Comparison of ENCODE assay signal across 17 cellular contexts in the genomic region with DNA sequence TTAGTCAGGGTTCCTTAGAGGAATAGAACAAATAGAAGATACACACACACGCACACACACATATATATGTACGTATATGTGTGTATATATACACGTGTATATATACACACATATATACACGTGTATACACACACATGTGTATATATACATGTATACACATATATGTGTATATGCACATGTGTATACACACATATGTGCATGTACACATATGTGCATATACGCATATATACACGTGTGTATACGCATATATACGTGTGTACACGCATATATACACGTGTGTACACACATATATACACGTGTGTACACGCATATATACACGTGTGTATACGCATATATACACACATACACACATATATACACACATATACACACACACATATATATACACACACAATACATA. TPM values are rescaled to one million over a fixed set of nuclear protein-coding genes. Genes with fewer than 3 reads are reported as not detected.
DNase-seq lines count a peak whose midpoint lies in the region; ATAC-seq, FAIRE-seq and TF ChIP-seq lines count a peak whose summit lies in the region.
"Had no signal": no experiment of that assay in that cellular context is flagged by ENCODE, and none has a peak within 500 bp of the region (broad histone marks: within the 10 kb centered on the region; RNA-seq: fewer than 3 reads in every experiment).

No MANE protein-coding gene starts in this region.

- H3K9ac ChIP-seq in kidney (ENCODE audit: low read length in 2 of 2) = no peak overlapping the region

- H3K4me3 ChIP-seq in kidney (ENCODE audit: low read length in 2 of 2) = no peak overlapping the region
- H3K4me3 ChIP-seq: A549, HAP-1, Peyer's patch, SJSA1 had no signal

- H3K36me3 Mint-ChIP-seq in activated naive CD4-positive, alpha-beta T cell treated with anti-CD3 and anti-CD28 coated beads, Interleukin-2, amount 50 U/mL, for 24 hours = no peaks in the 10 kb centered on the region
- peaks cover 31% of the 10 kb centered on the region for H3K36me3 Mint-ChIP-seq in activated T-helper 17 cell treated with anti-CD3 and anti-CD28 coated beads, Interleukin-2, amount 50 U/mL, for 72 hours (ENCODE audit: low read depth)

- intact Hi-C loops in kidney (cut with DNase I) = no loop called here

- no peaks in the 10 kb centered on the region for H3K9me3 Mint-ChIP-seq in activated naive CD4-positive, alpha-beta T cell treated with anti-CD3 and anti-CD28 coated beads, Interleukin-2, amount 50 U/mL, for 24 hours
- no peaks in the 10 kb centered on the region for H3K9me3 Mint-ChIP-seq in activated T-helper 17 cell treated with anti-CD3 and anti-CD28 coated beads, Interleukin-2, amount 50 U/mL, for 72 hours

- no peaks in the 10 kb centered on the region for H3K27me3 Mint-ChIP-seq in activated naive CD4-positive, alpha-beta T cell treated with anti-CD3 and anti-CD28 coated beads, Interleukin-2, amount 50 U/mL, for 24 hours
- no peaks in the 10 kb centered on the region for H3K27me3 Mint-ChIP-seq in activated T-helper 17 cell treated with anti-CD3 and anti-CD28 coated beads, Interleukin-2, amount 50 U/mL, for 72 hours

- no peak overlapping the region for H3K27ac ChIP-seq in kidney (ENCODE audit: low read depth in 2 of 2, low read length in 2 of 2)
- H3K27ac ChIP-seq: SJSA1 had no signal

- H3K9me3 ChIP-seq in kidney (ENCODE audit: control insufficient read depth in 1 of 2, low read length in 2 of 2) = no peaks in the 10 kb centered on the region
- H3K9me3 ChIP-seq: A549, HAP-1, Peyer's patch, SJSA1 had no signal

- no peak for DNase-seq in activated naive CD4-positive, alpha-beta T cell treated with anti-CD3 and anti-CD28 coated beads, Interleukin-2, amount 50 U/mL, for 16 hours
- DNase-seq in GM12892 (ENCODE audit: insufficient read length) = no peak
- DNase-seq in kidney = no peak
- no peak for DNase-seq in germinal center (ENCODE audit: low spot score)
- DNase-seq: DMS79; NCI-H1105 treated with DMSO at 0.1 percent for 48 hours; NCI-H1694 treated with DMSO at 0.1 percent for 48 hours; NK-92 treated with Interleukin-12 subunit alpha and Interleukin-12 subunit beta, amount 100 ng/mL, for 24 hours; Peyer's patch had no signal

- ATAC-seq in activated T-helper 17 cell treated with anti-CD3 and anti-CD28 coated beads, Interleukin-2, amount 50 U/mL, for 72 hours (replicated peaks) = no peak
- ATAC-seq in HG02759 (IDR thresholded peaks at IDR 0.05; ENCODE audit: unreplicated experiment) = no peak
- ATAC-seq: A549 had no signal

- FAIRE-seq in GM12892 (lab: Jason Lieb, UNC) (peak; percentile 33), kidney (lab: Jason Lieb, UNC) (no peak)
- FAIRE-seq: A549 had no signal

- H3K4me1 ChIP-seq in kidney (ENCODE audit: control insufficient read depth in 1 of 2, insufficient read depth in 1 of 2, low read depth in 1 of 2, low read length in 2 of 2) = no peaks in the 10 kb centered on the region
- H3K4me1 ChIP-seq: Peyer's patch, SJSA1 had no signal

- no peaks in the 10 kb centered on the region for H3K36me3 ChIP-seq in kidney (ENCODE audit: control insufficient read depth in 1 of 2, insufficient read depth in 2 of 2, low read length in 2 of 2)
- H3K36me3 ChIP-seq: HAP-1, Peyer's patch, SJSA1 had no signal

- peak overlapping the region; percentile 20 for H3K27ac Mint-ChIP-seq in activated naive CD4-positive, alpha-beta T cell treated with anti-CD3 and anti-CD28 coated beads, Interleukin-2, amount 50 U/mL, for 24 hours
- H3K27ac Mint-ChIP-seq in activated T-helper 17 cell treated with anti-CD3 and anti-CD28 coated beads, Interleukin-2, amount 50 U/mL, for 72 hours = peak overlapping the region; percentile 96

- no peak overlapping the region for H3K4me3 Mint-ChIP-seq in activated naive CD4-positive, alpha-beta T cell treated with anti-CD3 and anti-CD28 coated beads, Interleukin-2, amount 50 U/mL, for 24 hours
- H3K4me3 Mint-ChIP-seq in activated T-helper 17 cell treated with anti-CD3 and anti-CD28 coated beads, Interleukin-2, amount 50 U/mL, for 72 hours = peak overlapping the region; percentile 83

- TF ChIP-seq CTCF in kidney (IDR thresholded peaks at IDR 0.05; ENCODE audit: borderline replicate concordance, extremely low read depth, insufficient read depth) = no peak

- TF ChIP-seq POLR2A in GM12892 (IDR thresholded peaks at IDR 0.05; ENCODE audit: low read depth, low read length) = no peak

- peaks cover 28% of the 10 kb centered on the region for H3K4me1 Mint-ChIP-seq in activated naive CD4-positive, alpha-beta T cell treated with anti-CD3 and anti-CD28 coated beads, Interleukin-2, amount 50 U/mL, for 24 hours
- peaks cover 18% of the 10 kb centered on the region for H3K4me1 Mint-ChIP-seq in activated T-helper 17 cell treated with anti-CD3 and anti-CD28 coated beads, Interleukin-2, amount 50 U/mL, for 72 hours

RNA-seq across cellular contexts. Expression of a gene that starts 41.5 kb away (rescaled TPM):
- 8.6 TPM for polyA plus RNA-seq in GM12892 (2012; ENCODE audit: missing spikeins)
- 1 to 10 TPM; 2.0 to 8.9 TPM for total RNA-seq in activated T-helper 17 cell treated with anti-CD3 and anti-CD28 coated beads, Interleukin-2, amount 50 U/mL, for 72 hours
- total RNA-seq in kidney = 0.22 TPM
- polyA plus RNA-seq in kidney (ENCODE audit: insufficient read depth, low read depth, low replicate concordance) = not detected
- total RNA-seq: NCI-H460, SJSA1 had no signal
- polyA plus RNA-seq: BJ had no signal
